ENCODE assay signal across 8 cellular contexts in the genomic region with DNA sequence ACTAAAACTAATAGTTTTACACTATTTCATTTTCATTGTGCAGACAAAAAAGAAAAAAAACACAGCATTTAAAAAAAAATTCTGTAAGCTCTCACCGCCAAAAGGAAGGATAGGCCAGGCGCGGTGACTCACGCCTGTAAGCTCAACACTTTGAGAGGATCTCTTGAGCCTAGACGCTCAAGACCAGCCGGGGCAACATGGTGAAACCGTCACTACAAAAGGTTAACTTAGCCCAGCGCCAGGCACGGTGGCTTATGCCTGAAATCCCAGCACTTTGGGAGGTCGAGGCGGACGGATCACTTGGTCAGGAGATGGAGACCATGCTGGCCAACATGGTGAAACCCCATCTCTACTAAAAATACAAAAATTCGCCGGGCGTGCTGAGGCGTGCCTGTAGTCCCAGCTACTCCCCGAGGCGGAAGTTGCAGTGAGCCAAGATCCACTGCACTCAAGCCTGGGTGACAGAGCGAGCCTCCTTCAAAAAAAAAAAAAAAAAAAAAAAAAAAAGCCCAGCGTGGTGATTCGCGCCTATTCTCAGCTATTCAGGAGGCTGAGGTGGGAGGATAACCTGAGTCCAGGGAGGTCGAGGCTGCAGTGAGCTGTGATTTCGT. TPM values are rescaled to one million over a fixed set of nuclear protein-coding genes. Genes with fewer than 3 reads are reported as not detected.
DNase-seq lines count a peak whose midpoint lies in the region; ATAC-seq and TF ChIP-seq lines count a peak whose summit lies in the region.

No MANE protein-coding gene starts in this region.

- CTCF ChIA-PET in Panc1 (lab: Charles Lee), result interaction anchor here (0.5 to 1.0 kb wide), 3 partner anchors 25 to 32 kb away, joined by 3 to 8 read pairs (median 6); no protein-coding TSS in a partner anchor

- no peaks in the 10 kb centered on the region for H3K36me3 ChIP-seq in Panc1 (ENCODE audit: control insufficient read depth, insufficient read depth, low read length)
- peaks cover 0 to 5% (median 0%) of the 10 kb centered on the region in 9 donors for H3K36me3 ChIP-seq in heart right ventricle

- intact Hi-C loops in Panc1 (cut with micrococcal nuclease; ENCODE audit: unreplicated experiment), result no loop called here
- intact Hi-C loops in heart right ventricle (cut with DNase I), result loop anchor here in 4 of 10 donors (5.0 to 10.0 kb wide), 2 partner anchors 52 to 54 kb away; no protein-coding TSS in a partner anchor

- no peak for TF ChIP-seq CTCF in Panc1 (IDR thresholded peaks at IDR 0.05)
- TF ChIP-seq CTCF in heart right ventricle (IDR thresholded peaks at IDR 0.05), result no peak

- H3K9me3 ChIP-seq in Panc1 (ENCODE audit: control insufficient read depth, insufficient read depth, low read depth, low read length) (no peaks in the 10 kb centered on the region), heart right ventricle (no peaks in the 10 kb centered on the region)

- H3K27ac ChIP-seq in Panc1 (ENCODE audit: low read length), result peak overlapping the region; percentile 95
- peak overlapping the region; percentile 97 to 100 (median 100) for H3K27ac ChIP-seq in heart right ventricle

- H3K4me1 ChIP-seq in Panc1 (ENCODE audit: control insufficient read depth, insufficient read depth, low read length) (peaks cover 27% of the 10 kb centered on the region), heart right ventricle (peaks cover 3 to 66% (median 26%) of the 10 kb centered on the region in 9 donors)

- H3K4me3 ChIP-seq in Panc1 (ENCODE audit: low read depth in 2 of 2, low read length in 2 of 2) (peak overlapping the region; percentile 65 to 91), heart right ventricle (peak overlapping the region in 9 of 10 donors; percentile 67 to 91 (median 87)), skeletal muscle cell (ENCODE audit: low read depth, low read length) (peak overlapping the region; percentile 86)

- in situ Hi-C loops in Panc1 (cut with HindIII; ENCODE audit: low pct_unique_long_range_greater_than_20kb, low sequenced_read_pairs), result no loop called here

- H3K27me3 ChIP-seq in Panc1 (ENCODE audit: control insufficient read depth, insufficient read depth, low read length) (no peaks in the 10 kb centered on the region), heart right ventricle (no peaks in the 10 kb centered on the region)

- BruUV-seq in Panc1 (replicated peaks; lab: Mats Ljungman, UMichigan), result no TSS peak

- DNase-seq in NCI-H82 (lab: John Stamatoyannopoulos, UW), result peak; percentile 46
- DNase-seq in NCI-H82 treated with DMSO at 0.1 percent for 48 hours (lab: John Stamatoyannopoulos, UW; ENCODE audit: unreplicated experiment), result no peak
- DNase-seq in Panc1 (ENCODE audit: low read depth, low spot score), result no peak
- DNase-seq in activated effector memory CD4-positive, alpha-beta T cell treated with anti-CD3 and anti-CD28 coated beads, Interleukin-2, amount 50 U/mL, for 16 hours, result peak; percentile 85
- DNase-seq in heart right ventricle, result peak; percentile 53 to 59
- DNase-seq in skeletal muscle cell (ENCODE audit: low read depth), result no peak
- DNase-seq in occipital lobe (lab: John Stamatoyannopoulos, UW), result no peak

- ATAC-seq in Panc1 (no peak), heart right ventricle (no peak), GM18502 (IDR thresholded peaks at IDR 0.05; ENCODE audit: poor library complexity, unreplicated experiment) (no peak)

- POLR2A ChIA-PET in Panc1 (lab: Charles Lee), result interaction anchor here (0.6 to 2.0 kb wide), 8 partner anchors 8 to 53 kb away, joined by 3 to 23 read pairs (median 8); a partner anchor contains a TSS

- 53 to 62% methylated on average over 24 of the region's 24 CpGs for WGBS in heart right ventricle, 2 donors

RNA-seq across cellular contexts. Expression of a gene that starts 14.3 kb away (rescaled TPM):
- total RNA-seq in Panc1 (2021; ENCODE audit: unreplicated experiment) (58.3 TPM), heart right ventricle (10 to 100 TPM; 24.1 to 34.4 (median 28.1) TPM), occipital lobe (80.0 TPM)
- polyA plus RNA-seq in Panc1 (2012; ENCODE audit: insufficient read length), result 36.5 TPM
- polyA plus RNA-seq in heart right ventricle, result 10 to 100 TPM; 11.2 to 12.4 TPM

RNA-seq across cellular contexts. Expression of a gene that starts 25.7 kb away (rescaled TPM):
- total RNA-seq in Panc1 (2021; ENCODE audit: unreplicated experiment) (2.6 TPM), heart right ventricle (1 to 10 TPM; 2.1 to 6.3 (median 3.2) TPM), occipital lobe (2.7 TPM)
- 2.3 TPM for polyA plus RNA-seq in Panc1 (2012; ENCODE audit: insufficient read length)
- polyA plus RNA-seq in heart right ventricle, result 1 to 10 TPM; 4.5 to 8.6 TPM

Comparison
In these comparisons a context has a peak if more than half of its experiments do, and no peak if none do; other contexts are left out.
1. DNase-seq: peak in NCI-H82 (single experiment), activated effector memory CD4-positive, alpha-beta T cell treated with anti-CD3 and anti-CD28 coated beads, Interleukin-2, amount 50 U/mL, for 16 hours (single experiment) and heart right ventricle (2 of 2); none in NCI-H82 treated with DMSO at 0.1 percent for 48 hours (single experiment), Panc1 (single experiment), skeletal muscle cell (single experiment) and occipital lobe (single experiment).
2. Peak in every context shown above with its lines, with median percentiles within 50 percentile points of each other: H3K4me3 ChIP-seq.